ENCODE assay signal across 8 cellular contexts in genomic region chr3:142027713-142028112, GRCh38.
A peak's percentile ranks its signal among the peaks of the same experiment; 100 is the strongest.
DNase-seq lines count a peak whose midpoint lies in the region; ATAC-seq, FAIRE-seq and TF ChIP-seq lines count a peak whose summit lies in the region.

No MANE protein-coding gene starts in this region.

- TF ChIP-seq POLR2A in HepG2 (IDR thresholded peaks at IDR 0.05; ENCODE audit: insufficient read depth in 1 of 2, low read depth in 2 of 2, low read length in 2 of 2) (no peak), body of pancreas (IDR thresholded peaks at IDR 0.05) (peak in 1 of 3 donors; percentile 4), right lobe of liver (IDR thresholded peaks at IDR 0.05) (no peak)

- H2AFZ ChIP-seq in HepG2 (ENCODE audit: low read length), result no peak overlapping the region

- H3K27me3 ChIP-seq in liver (ENCODE audit: control insufficient read depth in 4 of 4, insufficient read depth in 4 of 4, low read length in 3 of 4), result no peaks in the 10 kb centered on the region
- no peaks in the 10 kb centered on the region for H3K27me3 ChIP-seq in HepG2 (ENCODE audit: control insufficient read depth in 1 of 2, insufficient read depth in 2 of 2, low read length in 2 of 2)
- H3K27me3 ChIP-seq in body of pancreas, result no peaks in the 10 kb centered on the region
- H3K27me3 ChIP-seq in right lobe of liver, result no peaks in the 10 kb centered on the region

- H3K79me2 ChIP-seq in HepG2 (ENCODE audit: insufficient read depth, low read length), result no peaks in the 10 kb centered on the region

- ATAC-seq in HepG2 (no peak), HG02885 (IDR thresholded peaks at IDR 0.05; ENCODE audit: poor library complexity, unreplicated experiment) (peak; percentile 61), body of pancreas (peak; percentile 58), right lobe of liver (peak; percentile 55 to 78 (median 63))
- ATAC-seq in stimulated activated naive CD8-positive, alpha-beta T cell treated with anti-CD3 and anti-CD28 coated beads, Interleukin-15, amount 100 ng/mL, for 72 hours, result peak; percentile 95

- peak overlapping the region; percentile 79 to 93 for H3K4me3 Mint-ChIP-seq in stimulated activated naive CD8-positive, alpha-beta T cell treated with anti-CD3 and anti-CD28 coated beads, Interleukin-15, amount 100 ng/mL, for 72 hours

- H3K4me1 ChIP-seq in liver (ENCODE audit: control insufficient read depth in 4 of 4, insufficient read depth in 4 of 4, low read length in 3 of 4) (peaks cover 0 to 7% (median 1%) of the 10 kb centered on the region in 4 donors), HepG2 (ENCODE audit: insufficient read depth, low read length) (no peaks in the 10 kb centered on the region), body of pancreas (peaks cover 4% of the 10 kb centered on the region), right lobe of liver (peaks cover 0 to 4% (median 0%) of the 10 kb centered on the region in 4 donors)

- H3K27ac ChIP-seq in liver (ENCODE audit: low read depth in 1 of 2, low read length in 2 of 2) (no peak overlapping the region), HepG2 (ENCODE audit: extremely low read length, insufficient read depth, low read length) (no peak overlapping the region), body of pancreas (peak overlapping the region in 3 of 4 donors; percentile 6 to 54 (median 47)), right lobe of liver (peak overlapping the region in 2 of 3 donors; percentile 1 to 7)

- no TSS peak for BruUV-seq in HepG2 (replicated peaks; lab: Mats Ljungman, UMichigan)

- peak overlapping the region; percentile 42 to 67 for H3K27ac Mint-ChIP-seq in stimulated activated naive CD8-positive, alpha-beta T cell treated with anti-CD3 and anti-CD28 coated beads, Interleukin-15, amount 100 ng/mL, for 72 hours

- TF ChIP-seq RAD21 in liver (IDR thresholded peaks at IDR 0.05) (no peak), HepG2 (CRISPR knock-in tag; IDR thresholded peaks at IDR 0.05) (no peak)

- H3K9ac ChIP-seq in liver (ENCODE audit: low read depth in 1 of 2, low read length in 2 of 2) (peak overlapping the region; percentile 59 to 68), HepG2 (ENCODE audit: insufficient read depth, low read depth, low read length) (no peak overlapping the region)

- no peaks in the 10 kb centered on the region for H4K20me1 ChIP-seq in HepG2 (ENCODE audit: insufficient read depth, low read length)

- no peak for DNase-seq in HepG2 (ENCODE audit: low spot score)
- peak; percentile 42 for DNase-seq in NOMO-1 treated with DMSO at 0.1 percent for 48 hours (lab: John Stamatoyannopoulos, UW; ENCODE audit: unreplicated experiment)
- DNase-seq in body of pancreas, result peak in 2 of 4 donors; percentile 25 to 50
- no peak for DNase-seq in right lobe of liver
- DNase-seq in stimulated activated naive CD8-positive, alpha-beta T cell treated with anti-CD3 and anti-CD28 coated beads, Interleukin-15, amount 100 ng/mL, for 72 hours, result peak; percentile 19 to 49
- DNase-seq in occipital lobe (lab: John Stamatoyannopoulos, UW), result no peak

- H3K4me1 Mint-ChIP-seq in stimulated activated naive CD8-positive, alpha-beta T cell treated with anti-CD3 and anti-CD28 coated beads, Interleukin-15, amount 100 ng/mL, for 72 hours, result peaks cover 20% of the 10 kb centered on the region

- WGBS in liver, result 5% methylated on average over 2 of the region's 2 CpGs
- WGBS in HepG2 (ENCODE audit: low lambda C conversion rate), result 88% methylated on average over 2 of the region's 2 CpGs
- WGBS in body of pancreas, 2 donors, result 1 to 2% methylated on average over 2 of the region's 2 CpGs
- 2% methylated on average over 2 of the region's 2 CpGs for WGBS in right lobe of liver (ENCODE audit: insufficient coverage, low coverage, low lambda C conversion rate, missing lambda C conversion rate)

- H3K9me3 Mint-ChIP-seq in stimulated activated naive CD8-positive, alpha-beta T cell treated with anti-CD3 and anti-CD28 coated beads, Interleukin-15, amount 100 ng/mL, for 72 hours, result no peaks in the 10 kb centered on the region

- H3K4me3 ChIP-seq in liver (ENCODE audit: low read depth in 1 of 3, low read length in 3 of 3) (peak overlapping the region; percentile 61 to 74 (median 63)), HepG2 (replicated peaks in 1 of 3; ENCODE audit: insufficient read depth in 1 of 3, low read depth in 2 of 3, low read length in 3 of 3) (no peak overlapping the region), body of pancreas (peak overlapping the region; percentile 23 to 28), right lobe of liver (peak overlapping the region; percentile 18 to 49 (median 46))

- TF ChIP-seq EP300 in HepG2 (IDR thresholded peaks at IDR 0.05; ENCODE audit: low read depth in 2 of 2, low read length in 2 of 2) (no peak), HepG2 (CRISPR knock-in tag; IDR thresholded peaks at IDR 0.05; ENCODE audit: borderline replicate concordance) (no peak)

- H3K4me2 ChIP-seq in HepG2 (ENCODE audit: low read depth, low read length), result no peak overlapping the region

- no peaks in the 10 kb centered on the region for H3K36me3 ChIP-seq in liver (ENCODE audit: control insufficient read depth in 4 of 4, insufficient read depth in 3 of 4, low read depth in 1 of 4, low read length in 3 of 4)
- no peaks in the 10 kb centered on the region for H3K36me3 ChIP-seq in HepG2 (replicated peaks in 1 of 2; ENCODE audit: control insufficient read depth in 1 of 2, insufficient read depth in 2 of 2, low read length in 2 of 2)
- H3K36me3 ChIP-seq in body of pancreas (replicated peaks in 1 of 2; ENCODE audit: insufficient read depth in 1 of 2, low read depth in 2 of 2), result no peaks in the 10 kb centered on the region
- no peaks in the 10 kb centered on the region for H3K36me3 ChIP-seq in right lobe of liver

- CTCF ChIA-PET in HepG2 (lab: Yijun Ruan, JAX; ENCODE audit: low intra/inter-chr PET ratio, low total read pairs), result no interaction called here

- in situ Hi-C loops in HepG2 (cut with HindIII; ENCODE audit: extremely low pct_ligation_motif_present, low pct_unique_long_range_greater_than_20kb), result no loop called here

- intact Hi-C loops in HepG2 (cut with micrococcal nuclease; ENCODE audit: unreplicated experiment) (no loop called here), body of pancreas (cut with DNase I) (no loop called here), right lobe of liver (cut with DNase I) (no loop called here)

- no peaks in the 10 kb centered on the region for H3K27me3 Mint-ChIP-seq in stimulated activated naive CD8-positive, alpha-beta T cell treated with anti-CD3 and anti-CD28 coated beads, Interleukin-15, amount 100 ng/mL, for 72 hours

- no peak for FAIRE-seq in HepG2 (lab: Jason Lieb, UNC)

- H3K9me3 ChIP-seq in liver (ENCODE audit: control insufficient read depth in 4 of 4, low read length in 3 of 4) (no peaks in the 10 kb centered on the region), HepG2 (ENCODE audit: low read length) (no peaks in the 10 kb centered on the region), body of pancreas (no peaks in the 10 kb centered on the region), right lobe of liver (no peaks in the 10 kb centered on the region)

- no peak for TF ChIP-seq CTCF in liver (IDR thresholded peaks at IDR 0.05; ENCODE audit: low read depth, low read length, missing input control)
- no peak for TF ChIP-seq CTCF in HepG2 (CRISPR knock-in tag; IDR thresholded peaks at IDR 0.05)
- peak in 1 of 7 experiments; percentile 3 for TF ChIP-seq CTCF in body of pancreas (IDR thresholded peaks at IDR 0.05)
- no peak for TF ChIP-seq CTCF in right lobe of liver (IDR thresholded peaks at IDR 0.05)

- POLR2A ChIA-PET in HepG2 (lab: Yijun Ruan, JAX), result no interaction called here

TF ChIP-seq in liver, 16 proteins besides CTCF, POLR2A, EP300 and RAD21:
- no peak for TF ChIP-seq TAF1 (conservative IDR thresholded peaks at IDR 0.05)
- no peak for TF ChIP-seq HNF4G (IDR thresholded peaks at IDR 0.05)
- peak; percentile 44 for TF ChIP-seq YY1 (IDR thresholded peaks at IDR 0.05)
- no peak for TF ChIP-seq SP1 (IDR thresholded peaks at IDR 0.05)
TF ChIP-seq in liver: peak in this region for 1.

TF ChIP-seq in HepG2, 621 proteins besides CTCF, POLR2A, EP300 and RAD21 (continues in another document):
- TF ChIP-seq SP4 (CRISPR knock-in tag; IDR thresholded peaks at IDR 0.05) (no peak), ZNF674 (CRISPR knock-in tag; IDR thresholded peaks at IDR 0.05; ENCODE audit: low read depth) (no peak), RFX5 (IDR thresholded peaks at IDR 0.05; ENCODE audit: low read depth, low read length) (no peak), NR2F2 (IDR thresholded peaks at IDR 0.05; ENCODE audit: borderline replicate concordance, low read depth) (no peak), ZNF160 (CRISPR knock-in tag; IDR thresholded peaks at IDR 0.05) (no peak)
- TF ChIP-seq, protein P1, sequence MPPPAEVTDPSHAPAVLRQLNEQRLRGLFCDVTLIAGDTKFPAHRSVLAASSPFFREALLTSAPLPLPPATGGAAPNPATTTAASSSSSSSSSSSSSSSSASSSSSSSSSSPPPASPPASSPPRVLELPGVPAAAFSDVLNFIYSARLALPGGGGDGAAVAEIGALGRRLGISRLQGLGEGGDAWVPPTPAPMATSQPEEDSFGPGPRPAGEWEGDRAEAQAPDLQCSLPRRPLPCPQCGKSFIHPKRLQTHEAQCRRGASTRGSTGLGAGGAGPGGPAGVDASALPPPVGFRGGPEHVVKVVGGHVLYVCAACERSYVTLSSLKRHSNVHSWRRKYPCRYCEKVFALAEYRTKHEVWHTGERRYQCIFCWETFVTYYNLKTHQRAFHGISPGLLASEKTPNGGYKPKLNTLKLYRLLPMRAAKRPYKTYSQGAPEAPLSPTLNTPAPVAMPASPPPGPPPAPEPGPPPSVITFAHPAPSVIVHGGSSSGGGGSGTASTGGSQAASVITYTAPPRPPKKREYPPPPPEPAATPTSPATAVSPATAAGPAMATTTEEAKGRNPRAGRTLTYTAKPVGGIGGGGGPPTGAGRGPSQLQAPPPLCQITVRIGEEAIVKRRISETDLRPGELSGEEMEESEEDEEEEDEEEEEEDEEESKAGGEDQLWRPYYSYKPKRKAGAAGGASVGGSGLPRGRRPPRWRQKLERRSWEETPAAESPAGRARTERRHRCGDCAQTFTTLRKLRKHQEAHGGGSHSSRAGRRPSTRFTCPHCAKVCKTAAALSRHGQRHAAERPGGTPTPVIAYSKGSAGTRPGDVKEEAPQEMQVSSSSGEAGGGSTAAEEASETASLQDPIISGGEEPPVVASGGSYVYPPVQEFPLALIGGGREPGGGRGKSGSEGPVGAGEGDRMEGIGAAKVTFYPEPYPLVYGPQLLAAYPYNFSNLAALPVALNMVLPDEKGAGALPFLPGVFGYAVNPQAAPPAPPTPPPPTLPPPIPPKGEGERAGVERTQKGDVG (CRISPR knock-in tag; IDR thresholded peaks at IDR 0.05; ENCODE audit: borderline replicate concordance), result no peak

Comparison
In these comparisons a context has a peak if more than half of its experiments do, and no peak if none do; other contexts are left out.
1. H3K27ac ChIP-seq: peak in body of pancreas (3 of 4) and right lobe of liver (2 of 3); none in liver (0 of 2) and HepG2 (single experiment).
2. H3K4me3 ChIP-seq: peak in liver (3 of 3), body of pancreas (2 of 2) and right lobe of liver (3 of 3); none in HepG2 (0 of 3).
3. DNase-seq: peak in NOMO-1 treated with DMSO at 0.1 percent for 48 hours (single experiment) and stimulated activated naive CD8-positive, alpha-beta T cell treated with anti-CD3 and anti-CD28 coated beads, Interleukin-15, amount 100 ng/mL, for 72 hours (2 of 2); none in HepG2 (single experiment), right lobe of liver (0 of 3) and occipital lobe (single experiment).